ENCODE assay signal across 1 cellular context in genomic region chr1:1435094-1435903, GRCh38.
TF ChIP-seq lines count a peak whose summit lies in the region.

TSS of gene VWA1 (plus strand) at chr1:1435690. CDS start at chr1:1435749, 59 bp downstream.

TF ChIP-seq in HepG2, 621 proteins besides CTCF, POLR2A, EP300 and RAD21 (continued from another document and continues in another):
- TF ChIP-seq SNAPC4 (CRISPR knock-in tag; IDR thresholded peaks at IDR 0.05): no peak
- TF ChIP-seq ZNF773 (CRISPR knock-in tag; IDR thresholded peaks at IDR 0.05; ENCODE audit: borderline replicate concordance): no peak
- no peak for TF ChIP-seq ZUFSP (CRISPR knock-in tag; IDR thresholded peaks at IDR 0.05; ENCODE audit: borderline replicate concordance)
- TF ChIP-seq ZBED4 (CRISPR knock-in tag; IDR thresholded peaks at IDR 0.05; ENCODE audit: borderline replicate concordance): no peak
- no peak for TF ChIP-seq DZIP1 (CRISPR knock-in tag; IDR thresholded peaks at IDR 0.05)
- TF ChIP-seq ZNF639 (CRISPR knock-in tag; conservative IDR thresholded peaks at IDR 0.05): no peak
- TF ChIP-seq ZNF790 (CRISPR knock-in tag; IDR thresholded peaks at IDR 0.05; ENCODE audit: borderline replicate concordance): no peak
- no peak for TF ChIP-seq NFYB (CRISPR knock-in tag; IDR thresholded peaks at IDR 0.05)
- no peak for TF ChIP-seq STAT5B (CRISPR knock-in tag; IDR thresholded peaks at IDR 0.05)
- TF ChIP-seq RBM39 (IDR thresholded peaks at IDR 0.05; ENCODE audit: low read depth, low read length, poor library complexity, severe bottlenecking): no peak
- TF ChIP-seq MEIS2 (CRISPR knock-in tag; IDR thresholded peaks at IDR 0.05): no peak
- no peak for TF ChIP-seq CCDC6 (CRISPR knock-in tag; IDR thresholded peaks at IDR 0.05)
- no peak for TF ChIP-seq TIGD3 (CRISPR knock-in tag; IDR thresholded peaks at IDR 0.05; ENCODE audit: borderline replicate concordance)
- peak; percentile 64 for TF ChIP-seq POLR2G (IDR thresholded peaks at IDR 0.05; ENCODE audit: low read depth, low read length)
- no peak for TF ChIP-seq SIX4 (CRISPR knock-in tag; IDR thresholded peaks at IDR 0.05)
- no peak for TF ChIP-seq SCMH1 (CRISPR knock-in tag; IDR thresholded peaks at IDR 0.05; ENCODE audit: borderline replicate concordance)
- TF ChIP-seq KDM2A (CRISPR knock-in tag; IDR thresholded peaks at IDR 0.05; ENCODE audit: borderline replicate concordance, low read depth): peak; percentile 19; the same call in 1 of the 2 replicates
- no peak for TF ChIP-seq IRF2 (CRISPR knock-in tag; IDR thresholded peaks at IDR 0.05)
- no peak for TF ChIP-seq USF2 (IDR thresholded peaks at IDR 0.05; ENCODE audit: low read depth, low read length)
- TF ChIP-seq USF2 (CRISPR knock-in tag; IDR thresholded peaks at IDR 0.05; ENCODE audit: borderline replicate concordance): no peak
- no peak for TF ChIP-seq EZH2 (conservative IDR thresholded peaks at IDR 0.05; ENCODE audit: low read depth, low read length)
- no peak for TF ChIP-seq ZNF552 (CRISPR knock-in tag; IDR thresholded peaks at IDR 0.05; ENCODE audit: borderline replicate concordance)
- no peak for TF ChIP-seq ARNTL (CRISPR knock-in tag; IDR thresholded peaks at IDR 0.05)
- no peak; the same call in 1 of the 2 replicates for TF ChIP-seq ZNF343 (CRISPR knock-in tag; IDR thresholded peaks at IDR 0.05)
- TF ChIP-seq MAFG (CRISPR knock-in tag; IDR thresholded peaks at IDR 0.05): no peak
- peak; percentile 31; the same call in 1 of the 2 replicates for TF ChIP-seq TARDBP (CRISPR knock-in tag; IDR thresholded peaks at IDR 0.05)
- TF ChIP-seq CBFB (CRISPR knock-in tag; IDR thresholded peaks at IDR 0.05): no peak
- no peak for TF ChIP-seq ZNF446 (CRISPR knock-in tag; IDR thresholded peaks at IDR 0.05)
- TF ChIP-seq ZNF253 (CRISPR knock-in tag; IDR thresholded peaks at IDR 0.05; ENCODE audit: borderline replicate concordance): no peak
- TF ChIP-seq PRDM4 (CRISPR knock-in tag; IDR thresholded peaks at IDR 0.05; ENCODE audit: borderline replicate concordance): no peak
- TF ChIP-seq ZNF451 (CRISPR knock-in tag; IDR thresholded peaks at IDR 0.05): peak; percentile 52; the same call in 1 of the 2 replicates
- TF ChIP-seq ZNF3 (CRISPR knock-in tag; IDR thresholded peaks at IDR 0.05): no peak
- TF ChIP-seq SP140L (CRISPR knock-in tag; IDR thresholded peaks at IDR 0.05; ENCODE audit: borderline replicate concordance): no peak
- peak; percentile 49; the same call in 1 of the 2 replicates for TF ChIP-seq LBX2 (CRISPR knock-in tag; IDR thresholded peaks at IDR 0.05; ENCODE audit: borderline replicate concordance)
- TF ChIP-seq CEBPB (IDR thresholded peaks at IDR 0.05; ENCODE audit: borderline replicate concordance, low read depth, low read length): no peak
- no peak for TF ChIP-seq ZFP37 (CRISPR knock-in tag; IDR thresholded peaks at IDR 0.05; ENCODE audit: borderline replicate concordance)
- TF ChIP-seq RBM22 (optimal IDR thresholded peaks at IDR 0.05; ENCODE audit: low read length): no peak
- TF ChIP-seq ZNF251 (CRISPR knock-in tag; IDR thresholded peaks at IDR 0.05): no peak
- TF ChIP-seq ZNF766 (CRISPR knock-in tag; IDR thresholded peaks at IDR 0.05; ENCODE audit: borderline replicate concordance): no peak
- no peak for TF ChIP-seq SIN3A (IDR thresholded peaks at IDR 0.05; ENCODE audit: borderline replicate concordance, low read depth, low read length)
